Comparison of ENCODE assay signal across 25 cellular contexts in the genomic region with DNA sequence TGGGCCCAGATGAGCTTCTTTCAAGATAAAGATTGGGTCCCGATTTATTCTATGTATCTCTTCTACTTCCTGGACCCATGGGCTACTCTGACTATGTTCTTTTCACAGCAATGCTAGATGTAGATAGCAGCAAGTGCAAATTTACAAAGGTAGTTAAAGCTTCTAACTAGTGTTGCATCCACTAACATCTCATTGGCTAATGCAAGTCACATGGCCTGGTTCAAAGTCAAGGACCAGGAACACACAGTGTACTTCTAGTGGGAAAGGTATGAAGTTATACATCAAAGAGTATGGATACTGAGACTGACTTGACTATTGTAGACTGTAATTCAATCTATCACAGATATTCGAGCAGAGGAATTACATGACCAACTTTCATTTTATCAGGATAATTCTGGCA.
DNase-seq lines count a peak whose midpoint lies in the region; ATAC-seq, FAIRE-seq and TF ChIP-seq lines count a peak whose summit lies in the region.
"Had no signal": no experiment of that assay in that cellular context is flagged by ENCODE, and none has a peak within 500 bp of the region (broad histone marks: within the 10 kb centered on the region; RNA-seq: fewer than 3 reads in every experiment).

No MANE protein-coding gene starts in this region.

- DNase-seq in D721Med (ENCODE audit: insufficient read length, low spot score) (no peak), NAMALWA (ENCODE audit: low spot score) (peak; percentile 2), GM12878 (ENCODE audit: low read depth, low spot score) (no peak), mesendoderm (peak; percentile 59), glomerular visceral epithelial cell (ENCODE audit: extremely low spot score) (no peak)
- DNase-seq: AML-193; Caco-2; Calu3; CD4-positive, alpha-beta T cell; CD8-positive, alpha-beta T cell; DMS 273 treated with DMSO at 0.1 percent for 48 hours; DMS153; DMS53; DMS79; DND-41; EL; GDM1 had no signal

- ATAC-seq in GM12878 = no peak
- no peak for ATAC-seq in HG03175 (IDR thresholded peaks at IDR 0.05; ENCODE audit: unreplicated experiment)
- ATAC-seq in GM21360 (IDR thresholded peaks at IDR 0.05; ENCODE audit: unreplicated experiment) = no peak
- ATAC-seq: A549; CD8-positive, alpha-beta T cell had no signal

- no peak overlapping the region for H2BK120ac ChIP-seq in mesendoderm (ENCODE audit: low read depth, low read length)

- BruUV-seq in GM12878 (replicated peaks; lab: Mats Ljungman, UMichigan) = no TSS peak

- no peak overlapping the region for H3K56ac ChIP-seq in mesendoderm (ENCODE audit: low read length)

- POLR2A ChIA-PET in GM12878 (lab: Charles Lee) = interaction anchor here (0.6 kb wide), 1 partner anchor 11 kb away, joined by 4 read pairs; no protein-coding TSS in a partner anchor

- no peak for TF ChIP-seq POLR2A in GM12878 (IDR thresholded peaks at IDR 0.05; ENCODE audit: low read depth, low read length)

- H3K27ac ChIP-seq in GM12878 (ENCODE audit: control insufficient read depth, insufficient read depth) = no peak overlapping the region
- H3K27ac ChIP-seq in mesendoderm (ENCODE audit: low read depth, low read length) = no peak overlapping the region
- H3K27ac ChIP-seq: 22Rv1; A549; BLaER1 treated with 17β-estradiol and CSF1 and Interleukin-3, amounts not matched to agents 10 nM and 100 nM; C4-2B had no signal

- no peak overlapping the region for H2AFZ ChIP-seq in GM12878 (ENCODE audit: control insufficient read depth, low read depth, low read length)

- no peak overlapping the region for H4K8ac ChIP-seq in mesendoderm (ENCODE audit: low read depth, low read length)

- no peak overlapping the region for H4K5ac ChIP-seq in mesendoderm (ENCODE audit: low read length)

- RAD21 ChIA-PET in GM12878 (lab: Charles Lee; ENCODE audit: unreplicated experiment) = no interaction called here

- no peak overlapping the region for H3K4me2 ChIP-seq in GM12878 (ENCODE audit: control insufficient read depth, insufficient read depth)
- no peak overlapping the region for H3K4me2 ChIP-seq in mesendoderm (ENCODE audit: low read length)
- H3K4me2 ChIP-seq: A549; BLaER1 treated with 17β-estradiol and CSF1 and Interleukin-3, amounts not matched to agents 10 nM and 100 nM had no signal

- H3K27me3 ChIP-seq in GM12878 (replicated peaks in 1 of 2; ENCODE audit: control insufficient read depth in 2 of 2, insufficient read depth in 2 of 2, low read length in 1 of 2) = no peaks in the 10 kb centered on the region
- no peaks in the 10 kb centered on the region for H3K27me3 ChIP-seq in mesendoderm (ENCODE audit: insufficient read depth, low read length, poor library complexity)
- H3K27me3 ChIP-seq: BLaER1 treated with 17β-estradiol and CSF1 and Interleukin-3, amounts not matched to agents 10 nM and 100 nM had no signal

- CTCF ChIA-PET in GM12878 (lab: Yijun Ruan, JAX) = no interaction called here

- SMC1A ChIA-PET in GM12878 (lab: Charles Lee; ENCODE audit: uncharacterized antibody, unreplicated experiment) = no interaction called here

- 21% methylated on average over 2 of the region's 2 CpGs for WGBS in GM12878 (ENCODE audit: insufficient coverage, insufficient replicate concordance, low lambda C conversion rate, missing lambda C conversion rate)
- no CpG with 5 or more reads among the region's 2 CpGs for WGBS in mesendoderm (ENCODE audit: extremely low coverage, insufficient coverage, low lambda C conversion rate)

- peak; percentile 44 for FAIRE-seq in D721Med (lab: Jason Lieb, UNC)
- no peak for FAIRE-seq in GM12878 (lab: Jason Lieb, UNC)
- FAIRE-seq: A549, GM12891, GM19239 had no signal

- H3K4me1 ChIP-seq in GM12878 (ENCODE audit: control insufficient read depth, insufficient read depth, low read length) = no peaks in the 10 kb centered on the region
- H3K4me1 ChIP-seq in mesendoderm (ENCODE audit: control insufficient read depth, low read depth, low read length) = no peaks in the 10 kb centered on the region
- H3K4me1 ChIP-seq: A549; BLaER1 treated with 17β-estradiol and CSF1 and Interleukin-3, amounts not matched to agents 10 nM and 100 nM; Caco-2 had no signal

- no peaks in the 10 kb centered on the region for H3K79me2 ChIP-seq in GM12878 (ENCODE audit: control insufficient read depth, insufficient read depth, low read length)
- H3K79me2 ChIP-seq in mesendoderm (ENCODE audit: control insufficient read depth, insufficient read depth, low read length) = no peaks in the 10 kb centered on the region

- H3K9me3 ChIP-seq in GM12878 (replicated peaks; ENCODE audit: control insufficient read depth, insufficient read depth, low read length) = no peaks in the 10 kb centered on the region
- H3K9me3 ChIP-seq: A549; BLaER1 treated with 17β-estradiol and CSF1 and Interleukin-3, amounts not matched to agents 10 nM and 100 nM; Caco-2 had no signal

- H3K79me1 ChIP-seq in mesendoderm (ENCODE audit: low read length) = no peaks in the 10 kb centered on the region

- no peak overlapping the region for H3K4ac ChIP-seq in mesendoderm (ENCODE audit: low read depth, low read length)

- H3K36me3 ChIP-seq in GM12878 (ENCODE audit: control insufficient read depth in 2 of 2, insufficient read depth in 2 of 2, low read length in 1 of 2) (no peaks in the 10 kb centered on the region), mesendoderm (ENCODE audit: control insufficient read depth, insufficient read depth, low read length) (no peaks in the 10 kb centered on the region)
- H3K36me3 ChIP-seq: BLaER1 treated with 17β-estradiol and CSF1 and Interleukin-3, amounts not matched to agents 10 nM and 100 nM had no signal

- no peak overlapping the region for H2BK15ac ChIP-seq in mesendoderm (replicated peaks; ENCODE audit: low read depth)

- TF ChIP-seq RAD21 in GM12878 (IDR thresholded peaks at IDR 0.05; ENCODE audit: insufficient read depth, low read depth, low read length) = no peak

- H2AK5ac ChIP-seq in mesendoderm (ENCODE audit: low read length) = no peak overlapping the region

- H3K9ac ChIP-seq in GM12878 (ENCODE audit: control insufficient read depth, insufficient read depth, low read length) (no peak overlapping the region), mesendoderm (ENCODE audit: low read length) (no peak overlapping the region)
- H3K9ac ChIP-seq: BLaER1 treated with 17β-estradiol and CSF1 and Interleukin-3, amounts not matched to agents 10 nM and 100 nM had no signal

- H3K18ac ChIP-seq in mesendoderm (ENCODE audit: low read length) = no peak overlapping the region

- TF ChIP-seq CTCF in D721Med (IDR thresholded peaks at IDR 0.05; ENCODE audit: insufficient read depth, missing control alignments) (no peak), GM12878 (IDR thresholded peaks at IDR 0.05 in 2 of 3, conservative IDR thresholded peaks at IDR 0.05 in 1 of 3; ENCODE audit: control insufficient read depth in 2 of 3, extremely low read depth in 1 of 3, insufficient read depth in 1 of 3, low read depth in 3 of 3, low read length in 3 of 3) (no peak)

- no peaks in the 10 kb centered on the region for H4K20me1 ChIP-seq in GM12878 (ENCODE audit: control insufficient read depth, insufficient read depth)
- H4K20me1 ChIP-seq: BLaER1 treated with 17β-estradiol and CSF1 and Interleukin-3, amounts not matched to agents 10 nM and 100 nM had no signal

- no peak for TF ChIP-seq EP300 in GM12878 (IDR thresholded peaks at IDR 0.05; ENCODE audit: borderline replicate concordance in 1 of 2, control insufficient read depth in 1 of 2, low read depth in 2 of 2, low read length in 2 of 2)

- intact Hi-C loops in GM12878 (cut with micrococcal nuclease; ENCODE audit: unreplicated experiment) = no loop called here

- H2BK5ac ChIP-seq in mesendoderm (ENCODE audit: low read length) = no peak overlapping the region

- H3K23ac ChIP-seq in mesendoderm (ENCODE audit: low read length) = no peak overlapping the region

- no peak overlapping the region for H3K4me3 ChIP-seq in GM12878
- H3K4me3 ChIP-seq in mesendoderm (ENCODE audit: low read length) = no peak overlapping the region
- H3K4me3 ChIP-seq: A549; BLaER1 treated with 17β-estradiol and CSF1 and Interleukin-3, amounts not matched to agents 10 nM and 100 nM had no signal

- in situ Hi-C loops in GM12878 (cut with MboI) = no loop called here

TF ChIP-seq in GM12878, 131 proteins besides CTCF, POLR2A, EP300 and RAD21:
- TF ChIP-seq HSF1 (IDR thresholded peaks at IDR 0.05; ENCODE audit: low read depth, low read length) (no peak), USF1 (IDR thresholded peaks at IDR 0.05; ENCODE audit: borderline replicate concordance, extremely low read length, insufficient read depth, low read depth, low read length) (peak; percentile 43)

Comparison
In these comparisons a context has a peak if more than half of its experiments do, and no peak if none do; other contexts are left out.
1. DNase-seq: peak in NAMALWA (single experiment) and mesendoderm (single experiment); none in D721Med (single experiment), GM12878 (single experiment) and glomerular visceral epithelial cell (single experiment).